In genomic region chr2:111236027-111236426, GRCh38 we compare ENCODE assay signal across 17 cellular contexts.
DNase-seq lines count a peak whose midpoint lies in the region; ATAC-seq, FAIRE-seq and TF ChIP-seq lines count a peak whose summit lies in the region.
"Had no signal": no experiment of that assay in that cellular context is flagged by ENCODE, and none has a peak within 500 bp of the region (broad histone marks: within the 10 kb centered on the region; RNA-seq: fewer than 3 reads in every experiment).

No MANE protein-coding gene starts in this region.

- no peak for TF ChIP-seq POLR2A in stomach (IDR thresholded peaks at IDR 0.05)

- H3K4me3 ChIP-seq in bronchial epithelial cell (ENCODE audit: low read depth, low read length) (no peak overlapping the region), stomach (no peak overlapping the region)
- H3K4me3 ChIP-seq: dorsolateral prefrontal cortex, hepatocyte had no signal

- 33 to 64% (median 58%) methylated on average over 1 to 3 of the region's 3 CpGs for WGBS in stomach, 5 donors

- H3K27me3 ChIP-seq in bronchial epithelial cell (ENCODE audit: control insufficient read depth, insufficient read depth, low read length) (no peaks in the 10 kb centered on the region), stomach (no peaks in the 10 kb centered on the region)
- H3K27me3 ChIP-seq: hepatocyte, neutrophil had no signal

- no peak for FAIRE-seq in bronchial epithelial cell (lab: Jason Lieb, UNC)
- FAIRE-seq: GM12891 had no signal

- no peaks in the 10 kb centered on the region for H3K9me3 ChIP-seq in stomach
- H3K9me3 ChIP-seq: neutrophil had no signal

- H3K36me3 ChIP-seq in bronchial epithelial cell (ENCODE audit: control insufficient read depth, insufficient read depth, low read length): no peaks in the 10 kb centered on the region
- no peaks in the 10 kb centered on the region for H3K36me3 ChIP-seq in stomach
- H3K36me3 ChIP-seq: neutrophil, WERI-Rb-1 had no signal

- peak; percentile 99 for ATAC-seq in left ventricle myocardium superior
- no peak for ATAC-seq in GM19023 (IDR thresholded peaks at IDR 0.05; ENCODE audit: unreplicated experiment)
- ATAC-seq: activated CD8-positive, alpha-beta T cell treated with anti-CD3 and anti-CD28 coated beads for 36 hours; activated T-cell treated with anti-CD3 and anti-CD28 coated beads, Interleukin-2, amount 50 U/mL, for 72 hours had no signal

- no peak for TF ChIP-seq CTCF in bronchial epithelial cell (IDR thresholded peaks at IDR 0.05; ENCODE audit: insufficient read depth, low read length, severe bottlenecking)
- no peak for TF ChIP-seq CTCF in stomach (IDR thresholded peaks at IDR 0.05)

- peak; percentile 25 for DNase-seq in NCI-H69 (lab: John Stamatoyannopoulos, UW)
- DNase-seq in bronchial epithelial cell (ENCODE audit: low read depth): peak; percentile 88
- DNase-seq in left ventricle myocardium superior: peak; percentile 87
- DNase-seq in stomach: peak; percentile 64
- no peak for DNase-seq in MV-4-11 (lab: John Stamatoyannopoulos, UW)
- no peak for DNase-seq in cerebellar cortex (ENCODE audit: low spot score)
- DNase-seq: activated CD8-positive, alpha-beta T cell treated with anti-CD3 and anti-CD28 coated beads for 36 hours; activated T-cell treated with anti-CD3 and anti-CD28 coated beads, Interleukin-2, amount 50 U/mL, for 72 hours; AML-193; dorsolateral prefrontal cortex; GDM1; islet precursor cell; WERI-Rb-1 had no signal

- TF ChIP-seq EP300 in stomach (IDR thresholded peaks at IDR 0.05): no peak

- intact Hi-C loops in left ventricle myocardium superior (cut with micrococcal nuclease) (no loop called here), stomach (cut with DNase I; ENCODE audit: low total_unique reads) (no loop called here)

- no peak overlapping the region for H3K27ac ChIP-seq in stomach
- H3K27ac ChIP-seq: dorsolateral prefrontal cortex, hepatocyte, neutrophil, WERI-Rb-1 had no signal

- no peaks in the 10 kb centered on the region for H3K4me1 ChIP-seq in stomach

Comparison
In these comparisons a context has a peak if more than half of its experiments do, and no peak if none do; other contexts are left out.
1. DNase-seq: peak in NCI-H69 (single experiment), bronchial epithelial cell (single experiment), left ventricle myocardium superior (single experiment) and stomach (single experiment); none in MV-4-11 (single experiment) and cerebellar cortex (single experiment).